In the genomic region with DNA sequence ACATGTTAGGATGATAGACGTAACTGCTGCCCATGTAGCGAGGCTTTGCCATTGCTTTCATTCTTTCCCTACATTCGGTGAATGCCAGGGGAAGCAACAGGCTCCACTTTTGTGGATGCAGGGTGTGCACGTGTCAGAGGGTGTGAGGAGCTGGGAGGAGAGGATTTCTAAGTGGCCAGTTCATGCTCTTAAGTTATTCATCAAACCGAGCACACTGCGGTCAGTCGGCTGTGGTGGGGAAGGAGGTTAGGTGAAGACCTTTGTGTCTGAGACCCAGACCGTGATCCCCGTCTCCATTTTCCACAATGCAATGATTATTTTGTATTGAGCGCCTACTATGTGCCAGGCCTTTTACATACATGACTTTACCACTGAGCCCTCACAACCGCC, we compare ENCODE assay signal across 8 cellular contexts.
DNase-seq lines count a peak whose midpoint lies in the region; ATAC-seq and TF ChIP-seq lines count a peak whose summit lies in the region.

No MANE protein-coding gene starts in this region.

- intact Hi-C loops in right lobe of liver (cut with DNase I), result loop anchor here in 1 of 2 donors (10.0 kb wide), 1 partner anchor 98 kb away; no protein-coding TSS in a partner anchor

- H3K9me3 Mint-ChIP-seq in activated T-cell treated with anti-CD3 and anti-CD28 coated beads, Interleukin-2, amount 50 U/mL, for 4 hours, result no peaks in the 10 kb centered on the region

- H3K4me3 ChIP-seq in brain microvascular endothelial cell (ENCODE audit: low read depth, low read length) (peak overlapping the region; percentile 81), right lobe of liver (peak overlapping the region; percentile 74 to 79 (median 74)), upper lobe of left lung (peak overlapping the region in 3 of 4 donors; percentile 62 to 87 (median 87))

- no peak for TF ChIP-seq POLR2A in right lobe of liver (IDR thresholded peaks at IDR 0.05)
- no peak for TF ChIP-seq POLR2A in upper lobe of left lung (IDR thresholded peaks at IDR 0.05)

- H3K4me3 Mint-ChIP-seq in activated T-cell treated with anti-CD3 and anti-CD28 coated beads, Interleukin-2, amount 50 U/mL, for 4 hours, result peak overlapping the region; percentile 63

- H3K27me3 Mint-ChIP-seq in activated T-cell treated with anti-CD3 and anti-CD28 coated beads, Interleukin-2, amount 50 U/mL, for 4 hours (ENCODE audit: low read depth), result peaks cover 29% of the 10 kb centered on the region

- H3K27me3 ChIP-seq in brain microvascular endothelial cell (replicated peaks) (no peaks in the 10 kb centered on the region), right lobe of liver (no peaks in the 10 kb centered on the region), upper lobe of left lung (peaks cover 0 to 16% (median 0%) of the 10 kb centered on the region in 4 donors)

- no peak for DNase-seq in activated T-cell treated with anti-CD3 and anti-CD28 coated beads, Interleukin-2, amount 50 U/mL, for 4 hours
- no peak for DNase-seq in activated T-cell treated with anti-CD3 and anti-CD28 coated beads for 4 hours
- DNase-seq in brain microvascular endothelial cell, result no peak
- peak; percentile 45 to 79 (median 72) for DNase-seq in right lobe of liver
- DNase-seq in upper lobe of left lung, result peak in 1 of 2 donors; percentile 53
- DNase-seq in NCI-H2029 (lab: John Stamatoyannopoulos, UW), result no peak
- DNase-seq in SIG-M5 (lab: John Stamatoyannopoulos, UW), result no peak
- no peak for DNase-seq in mesenteric fat pad (ENCODE audit: low spot score)

- ATAC-seq in activated T-cell treated with anti-CD3 and anti-CD28 coated beads, Interleukin-2, amount 50 U/mL, for 4 hours, result no peak
- ATAC-seq in right lobe of liver, result peak; percentile 31 to 61 (median 48)
- ATAC-seq in upper lobe of left lung (ENCODE audit: low FRiP score in 2 of 2), result peak; percentile 46 to 74

- peaks cover 16% of the 10 kb centered on the region for H3K4me1 Mint-ChIP-seq in activated T-cell treated with anti-CD3 and anti-CD28 coated beads, Interleukin-2, amount 50 U/mL, for 4 hours (ENCODE audit: low read depth)

- H3K9me3 ChIP-seq in right lobe of liver (no peaks in the 10 kb centered on the region), upper lobe of left lung (no peaks in the 10 kb centered on the region)

- H3K27ac ChIP-seq in brain microvascular endothelial cell (no peak overlapping the region), right lobe of liver (peak overlapping the region; percentile 19 to 82 (median 47)), upper lobe of left lung (peak overlapping the region; percentile 74 to 89 (median 83))

- TF ChIP-seq CTCF in brain microvascular endothelial cell (IDR thresholded peaks at IDR 0.05; ENCODE audit: low read depth, low read length, missing control alignments) (no peak), right lobe of liver (IDR thresholded peaks at IDR 0.05) (no peak), upper lobe of left lung (IDR thresholded peaks at IDR 0.05) (no peak)

- H3K36me3 ChIP-seq in brain microvascular endothelial cell (replicated peaks) (no peaks in the 10 kb centered on the region), right lobe of liver (no peaks in the 10 kb centered on the region), upper lobe of left lung (no peaks in the 10 kb centered on the region)

- WGBS in right lobe of liver (ENCODE audit: insufficient coverage, low coverage, low lambda C conversion rate, missing lambda C conversion rate), result 26% methylated on average over 11 of the region's 11 CpGs
- 26 to 39% methylated on average over 9 to 11 of the region's 11 CpGs for WGBS in upper lobe of left lung, 2 donors

- H3K4me1 ChIP-seq in right lobe of liver, result peaks cover 0 to 22% (median 0%) of the 10 kb centered on the region in 4 donors
- peaks cover 4 to 35% (median 8%) of the 10 kb centered on the region in 4 donors for H3K4me1 ChIP-seq in upper lobe of left lung

- no peak for TF ChIP-seq EP300 in upper lobe of left lung (IDR thresholded peaks at IDR 0.05)

- in situ Hi-C loops in brain microvascular endothelial cell (cut with HindIII; ENCODE audit: low pct_ligation_motif_present, low sequenced_read_pairs), result no loop called here

- no peaks in the 10 kb centered on the region for H3K36me3 Mint-ChIP-seq in activated T-cell treated with anti-CD3 and anti-CD28 coated beads, Interleukin-2, amount 50 U/mL, for 4 hours (ENCODE audit: insufficient read depth)

Comparison
In these comparisons a context has a peak if more than half of its experiments do, and no peak if none do; other contexts are left out.
1. ATAC-seq: peak in right lobe of liver (4 of 4) and upper lobe of left lung (2 of 2); none in activated T-cell treated with anti-CD3 and anti-CD28 coated beads, Interleukin-2, amount 50 U/mL, for 4 hours (0 of 2).
2. DNase-seq: peak in right lobe of liver (3 of 3); none in activated T-cell treated with anti-CD3 and anti-CD28 coated beads, Interleukin-2, amount 50 U/mL, for 4 hours (single experiment), activated T-cell treated with anti-CD3 and anti-CD28 coated beads for 4 hours (single experiment), brain microvascular endothelial cell (single experiment), NCI-H2029 (single experiment), SIG-M5 (single experiment) and mesenteric fat pad (single experiment).
3. Peak in every context shown above with its lines, with median percentiles within 50 percentile points of each other: H3K4me3 ChIP-seq.